Comparison of ENCODE assay signal across 10 cellular contexts in the genomic region with DNA sequence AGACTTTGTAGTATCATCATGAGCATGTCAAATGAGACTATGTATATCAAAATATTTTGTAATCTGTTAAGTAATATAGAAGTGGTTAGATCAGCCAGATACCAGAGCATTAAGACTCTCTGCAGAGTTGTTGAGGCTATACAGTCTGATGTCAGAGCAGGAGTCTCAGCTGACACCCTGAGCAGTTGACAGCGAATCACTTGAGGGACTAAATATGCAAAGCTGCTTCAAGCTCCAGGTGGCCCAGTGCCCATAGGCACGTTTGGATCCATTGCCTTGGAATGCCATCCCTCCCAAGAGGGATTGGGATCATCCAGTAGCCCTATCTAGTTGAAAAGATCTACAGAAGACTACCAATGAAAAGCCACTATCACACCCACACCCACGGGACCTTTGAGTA.
DNase-seq lines count a peak whose midpoint lies in the region; ATAC-seq and TF ChIP-seq lines count a peak whose summit lies in the region.
"Had no signal": no experiment of that assay in that cellular context is flagged by ENCODE, and none has a peak within 500 bp of the region (broad histone marks: within the 10 kb centered on the region; RNA-seq: fewer than 3 reads in every experiment).

No MANE protein-coding gene starts in this region.

- intact Hi-C loops in left cardiac atrium (cut with DNase I) = no loop called here
- intact Hi-C loops in activated naive CD4-positive, alpha-beta T cell treated with anti-CD3 and anti-CD28 coated beads for 36 hours (cut with micrococcal nuclease) = no loop called here

- peak overlapping the region; percentile 18 for H3K27ac Mint-ChIP-seq in glutamatergic neuron (ENCODE audit: unreplicated experiment)
- H3K27ac Mint-ChIP-seq in activated naive CD4-positive, alpha-beta T cell treated with anti-CD3 and anti-CD28 coated beads for 36 hours = no peak overlapping the region

- peak; percentile 83 to 95 for ATAC-seq in left cardiac atrium

- no peak for TF ChIP-seq CTCF in glutamatergic neuron (IDR thresholded peaks at IDR 0.05; ENCODE audit: partially characterized antibody, unreplicated experiment)

- peaks cover 48% of the 10 kb centered on the region for H3K4me1 Mint-ChIP-seq in glutamatergic neuron (ENCODE audit: low read depth, unreplicated experiment)
- H3K4me1 Mint-ChIP-seq in activated naive CD4-positive, alpha-beta T cell treated with anti-CD3 and anti-CD28 coated beads for 36 hours (ENCODE audit: low read depth) = peaks cover 29% of the 10 kb centered on the region

- no peaks in the 10 kb centered on the region for H3K27me3 Mint-ChIP-seq in glutamatergic neuron (ENCODE audit: unreplicated experiment)
- no peaks in the 10 kb centered on the region for H3K27me3 Mint-ChIP-seq in activated naive CD4-positive, alpha-beta T cell treated with anti-CD3 and anti-CD28 coated beads for 36 hours (ENCODE audit: low read depth)

- peak; percentile 19 to 74 for DNase-seq in NCI-H524 (lab: John Stamatoyannopoulos, UW)
- no peak for DNase-seq in NCI-H524 treated with DMSO at 0.1 percent for 48 hours (lab: John Stamatoyannopoulos, UW)
- DNase-seq in glutamatergic neuron = no peak
- DNase-seq in left cardiac atrium = peak; percentile 62
- DNase-seq in DMS153 treated with DMSO at 0.1 percent for 48 hours (lab: John Stamatoyannopoulos, UW; ENCODE audit: unreplicated experiment) = no peak
- DNase-seq in activated naive CD4-positive, alpha-beta T cell treated with anti-CD3 and anti-CD28 coated beads for 36 hours = no peak
- DNase-seq in ACHN = no peak
- DNase-seq: AML-193, GM23248, H7 had no signal

- H3K9me3 Mint-ChIP-seq in glutamatergic neuron (ENCODE audit: unreplicated experiment) = peaks cover 4% of the 10 kb centered on the region
- H3K9me3 Mint-ChIP-seq in activated naive CD4-positive, alpha-beta T cell treated with anti-CD3 and anti-CD28 coated beads for 36 hours = no peaks in the 10 kb centered on the region

- no peaks in the 10 kb centered on the region for H3K36me3 Mint-ChIP-seq in glutamatergic neuron (ENCODE audit: unreplicated experiment)
- no peaks in the 10 kb centered on the region for H3K36me3 Mint-ChIP-seq in activated naive CD4-positive, alpha-beta T cell treated with anti-CD3 and anti-CD28 coated beads for 36 hours (ENCODE audit: low read depth)

- CTCF ChIA-PET in activated naive CD4-positive, alpha-beta T cell treated with anti-CD3 and anti-CD28 coated beads for 36 hours (lab: Charles Lee) = interaction anchor here (1.0 to 1.7 kb wide), 2 partner anchors 9 to 70 kb away, joined by 3 read pairs; no protein-coding TSS in a partner anchor

- no peak overlapping the region for H3K4me3 Mint-ChIP-seq in glutamatergic neuron (ENCODE audit: unreplicated experiment)
- H3K4me3 Mint-ChIP-seq in activated naive CD4-positive, alpha-beta T cell treated with anti-CD3 and anti-CD28 coated beads for 36 hours = no peak overlapping the region

- in situ Hi-C loops in ACHN (cut with HindIII; ENCODE audit: low pct_ligation_motif_present, low pct_unique_long_range_greater_than_20kb, low sequenced_read_pairs) = no loop called here

Comparison
In these comparisons a context has a peak if more than half of its experiments do, and no peak if none do; other contexts are left out.
1. DNase-seq: peak in NCI-H524 (2 of 2) and left cardiac atrium (single experiment); none in NCI-H524 treated with DMSO at 0.1 percent for 48 hours (single experiment), glutamatergic neuron (single experiment), DMS153 treated with DMSO at 0.1 percent for 48 hours (single experiment), activated naive CD4-positive, alpha-beta T cell treated with anti-CD3 and anti-CD28 coated beads for 36 hours (single experiment) and ACHN (single experiment).